In genomic region chr4:121764303-121764701, GRCh38 we compare ENCODE assay signal across 8 cellular contexts. TPM values are rescaled to one million over a fixed set of nuclear protein-coding genes. Genes with fewer than 3 reads are reported as not detected.
DNase-seq lines count a peak whose midpoint lies in the region; ATAC-seq and TF ChIP-seq lines count a peak whose summit lies in the region.

No MANE protein-coding gene starts in this region.

- CTCF ChIA-PET in Calu3 (lab: Charles Lee) = no interaction called here

- intact Hi-C loops in Calu3 (cut with micrococcal nuclease; ENCODE audit: unreplicated experiment) (no loop called here), esophagus muscularis mucosa (cut with DNase I) (no loop called here)

- TF ChIP-seq CTCF in Calu3 (IDR thresholded peaks at IDR 0.05; ENCODE audit: unreplicated experiment) (no peak), esophagus muscularis mucosa (IDR thresholded peaks at IDR 0.05) (no peak), osteocyte (IDR thresholded peaks at IDR 0.05) (no peak)

- H3K4me3 Mint-ChIP-seq in Calu3 (ENCODE audit: low read depth, unreplicated experiment) (peak overlapping the region; percentile 48), osteocyte (ENCODE audit: unreplicated experiment) (peak overlapping the region; percentile 76)

- H3K9me3 ChIP-seq in NT2/D1 (ENCODE audit: insufficient read depth, low read length) (no peaks in the 10 kb centered on the region), esophagus muscularis mucosa (no peaks in the 10 kb centered on the region)

- no peak overlapping the region for H3K27ac ChIP-seq in esophagus muscularis mucosa (replicated peaks in 1 of 4)

- H3K9ac ChIP-seq in NT2/D1 (ENCODE audit: insufficient read length, low read depth) = peak overlapping the region; percentile 72

- H3K27ac Mint-ChIP-seq in Calu3 (ENCODE audit: unreplicated experiment) (no peak overlapping the region), osteocyte (ENCODE audit: unreplicated experiment) (no peak overlapping the region)

- H3K36me3 Mint-ChIP-seq in Calu3 (ENCODE audit: insufficient read depth, unreplicated experiment) = no peaks in the 10 kb centered on the region
- H3K36me3 Mint-ChIP-seq in osteocyte (ENCODE audit: unreplicated experiment) = no peaks in the 10 kb centered on the region

- H3K27me3 ChIP-seq in NT2/D1 (ENCODE audit: insufficient read depth, insufficient read length) (peaks cover 61% of the 10 kb centered on the region), esophagus muscularis mucosa (peaks cover 0 to 51% (median 10%) of the 10 kb centered on the region in 4 donors)

- no peak for DNase-seq in Calu3
- DNase-seq in NT2/D1 (ENCODE audit: low read depth, low spot score) = no peak
- no peak for DNase-seq in esophagus muscularis mucosa (ENCODE audit: extremely low spot score)
- DNase-seq in osteocyte (ENCODE audit: extremely low spot score, unreplicated experiment) = no peak
- no peak for DNase-seq in DMS53 treated with DMSO at 0.1 percent for 48 hours (lab: John Stamatoyannopoulos, UW; ENCODE audit: unreplicated experiment)

- no peaks in the 10 kb centered on the region for H3K27me3 Mint-ChIP-seq in Calu3 (ENCODE audit: unreplicated experiment)
- H3K27me3 Mint-ChIP-seq in osteocyte (ENCODE audit: unreplicated experiment) = peaks cover 68% of the 10 kb centered on the region

- H3K36me3 ChIP-seq in NT2/D1 (ENCODE audit: insufficient read depth, insufficient read length, low read length) = no peaks in the 10 kb centered on the region
- H3K36me3 ChIP-seq in esophagus muscularis mucosa = no peaks in the 10 kb centered on the region

- no peak for TF ChIP-seq EP300 in esophagus muscularis mucosa (IDR thresholded peaks at IDR 0.05)

- H3K9me3 Mint-ChIP-seq in Calu3 (ENCODE audit: low read depth, unreplicated experiment) (no peaks in the 10 kb centered on the region), osteocyte (ENCODE audit: unreplicated experiment) (no peaks in the 10 kb centered on the region)

- peak overlapping the region; percentile 63 for H3K4me3 ChIP-seq in NT2/D1 (ENCODE audit: insufficient read length, low read depth)
- H3K4me3 ChIP-seq in esophagus muscularis mucosa = peak overlapping the region; percentile 42 to 54 (median 47)

- ATAC-seq in HG03135 (IDR thresholded peaks at IDR 0.05; ENCODE audit: unreplicated experiment) (no peak), GM18867 (IDR thresholded peaks at IDR 0.05; ENCODE audit: unreplicated experiment) (no peak), HG03378 (IDR thresholded peaks at IDR 0.05; ENCODE audit: unreplicated experiment) (no peak)

- peaks cover 3% of the 10 kb centered on the region for H3K4me1 ChIP-seq in NT2/D1 (ENCODE audit: insufficient read depth, insufficient read length)
- peaks cover 5 to 12% (median 10%) of the 10 kb centered on the region in 4 donors for H3K4me1 ChIP-seq in esophagus muscularis mucosa

- WGBS in esophagus muscularis mucosa = 31% methylated on average over 14 of the region's 14 CpGs

- H3K4me1 Mint-ChIP-seq in Calu3 (ENCODE audit: low read depth, unreplicated experiment) (no peaks in the 10 kb centered on the region), osteocyte (ENCODE audit: unreplicated experiment) (peaks cover 5% of the 10 kb centered on the region)

- BruUV-seq in Calu3 (replicated peaks; lab: Mats Ljungman, UMichigan) = no TSS peak

- no peak for TF ChIP-seq POLR2A in esophagus muscularis mucosa (IDR thresholded peaks at IDR 0.05; ENCODE audit: low read depth)

RNA-seq across cellular contexts. Expression of gene SMIM43, which starts 0.7 kb away (rescaled TPM):
- total RNA-seq in Calu3 (2022) = not detected in 2 replicates
- total RNA-seq in esophagus muscularis mucosa = 1 to 10 TPM in 1 of 4 donors, under 1 TPM in 3; 0.46 to 1.2 (median 0.66) TPM
- total RNA-seq in osteocyte = not detected in 2 replicates

RNA-seq across cellular contexts. Expression of gene EXOSC9, which starts 36.8 kb away (rescaled TPM):
- total RNA-seq in Calu3 (2022) (18.8 and 22.3 TPM in 2 replicates), esophagus muscularis mucosa (10 to 100 TPM; 10.1 to 21.6 (median 13.9) TPM), osteocyte (23.3 and 24.0 TPM in 2 replicates)

RNA-seq across cellular contexts. Expression of gene CCNA2, which starts 59.4 kb away (rescaled TPM):
- 26.9 and 32.6 TPM in 2 replicates for total RNA-seq in Calu3 (2022)
- under 1 TPM; 0.17 to 0.98 (median 0.54) TPM for total RNA-seq in esophagus muscularis mucosa
- 9.6 and 10.6 TPM in 2 replicates for total RNA-seq in osteocyte
